Comparison of ENCODE assay signal across 2 cellular contexts in the genomic region with DNA sequence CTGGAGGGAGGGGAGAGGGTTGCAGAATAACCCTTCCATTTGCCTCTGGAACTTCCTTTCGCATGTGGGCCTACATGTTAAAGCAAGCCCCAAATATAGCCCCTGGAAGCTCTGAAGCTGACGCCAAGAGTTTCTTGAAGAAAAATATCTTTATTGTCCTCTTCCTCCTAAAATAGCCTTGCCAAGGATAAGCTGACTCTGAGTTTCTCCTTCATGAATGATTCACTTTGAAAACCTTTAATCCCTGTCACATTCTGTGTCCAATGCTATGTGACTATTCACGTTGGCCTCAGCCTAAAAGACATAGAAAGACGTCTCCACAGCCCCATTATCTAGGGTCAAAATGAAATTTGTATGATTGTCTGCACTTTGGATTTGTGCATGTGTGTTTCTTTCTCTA.
TF ChIP-seq lines count a peak whose summit lies in the region.

No MANE protein-coding gene starts in this region.

TF ChIP-seq in HCT116, 20 proteins besides CTCF, POLR2A, EP300 and RAD21:
- TF ChIP-seq FOSL1 (IDR thresholded peaks at IDR 0.05; ENCODE audit: low read depth) (peak; percentile 25; the same call in 1 of the 2 replicates), ZNF274 (IDR thresholded peaks at IDR 0.05; ENCODE audit: low read depth, low read length) (no peak), SIN3A (IDR thresholded peaks at IDR 0.05; ENCODE audit: low read depth) (0 out of 2 replicates have a peak, but pooled peaks have one; percentile 20), ZFX (IDR thresholded peaks at IDR 0.05) (no peak)
- TF ChIP-seq, protein P1, sequence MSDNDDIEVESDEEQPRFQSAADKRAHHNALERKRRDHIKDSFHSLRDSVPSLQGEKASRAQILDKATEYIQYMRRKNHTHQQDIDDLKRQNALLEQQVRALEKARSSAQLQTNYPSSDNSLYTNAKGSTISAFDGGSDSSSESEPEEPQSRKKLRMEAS (IDR thresholded peaks at IDR 0.05): no peak

TF ChIP-seq in K562, 482 proteins besides CTCF, POLR2A, EP300 and RAD21 (continues in another document):
- TF ChIP-seq ZNF175 (CRISPR knock-in tag; IDR thresholded peaks at IDR 0.05; ENCODE audit: low read depth): no peak
- TF ChIP-seq PML (IDR thresholded peaks at IDR 0.05; ENCODE audit: low read length): no peak
- no peak for TF ChIP-seq HEY1 (CRISPR knock-in tag; IDR thresholded peaks at IDR 0.05; ENCODE audit: borderline replicate concordance)
- TF ChIP-seq DMBX1 (CRISPR knock-in tag; IDR thresholded peaks at IDR 0.05; ENCODE audit: borderline replicate concordance): peak; percentile 35; the same call in 1 of the 2 replicates
- no peak for TF ChIP-seq ZNF212 (CRISPR knock-in tag; IDR thresholded peaks at IDR 0.05)
- TF ChIP-seq ATF1 (CRISPR knock-in tag; IDR thresholded peaks at IDR 0.05): no peak
- no peak for TF ChIP-seq ATF1 (tag; IDR thresholded peaks at IDR 0.05)
- TF ChIP-seq ARNT (IDR thresholded peaks at IDR 0.05): no peak
- no peak for TF ChIP-seq HMG20A (CRISPR knock-in tag; conservative IDR thresholded peaks at IDR 0.05)
- TF ChIP-seq CEBPB (tag; IDR thresholded peaks at IDR 0.05): no peak
- TF ChIP-seq ZNF551 (CRISPR knock-in tag; IDR thresholded peaks at IDR 0.05): no peak
- no peak for TF ChIP-seq KAT8 (IDR thresholded peaks at IDR 0.05; ENCODE audit: low read depth)
- TF ChIP-seq, protein P2, sequence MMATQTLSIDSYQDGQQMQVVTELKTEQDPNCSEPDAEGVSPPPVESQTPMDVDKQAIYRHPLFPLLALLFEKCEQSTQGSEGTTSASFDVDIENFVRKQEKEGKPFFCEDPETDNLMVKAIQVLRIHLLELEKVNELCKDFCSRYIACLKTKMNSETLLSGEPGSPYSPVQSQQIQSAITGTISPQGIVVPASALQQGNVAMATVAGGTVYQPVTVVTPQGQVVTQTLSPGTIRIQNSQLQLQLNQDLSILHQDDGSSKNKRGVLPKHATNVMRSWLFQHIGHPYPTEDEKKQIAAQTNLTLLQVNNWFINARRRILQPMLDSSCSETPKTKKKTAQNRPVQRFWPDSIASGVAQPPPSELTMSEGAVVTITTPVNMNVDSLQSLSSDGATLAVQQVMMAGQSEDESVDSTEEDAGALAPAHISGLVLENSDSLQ (IDR thresholded peaks at IDR 0.05): no peak
- no peak for TF ChIP-seq MECOM (CRISPR knock-in tag; IDR thresholded peaks at IDR 0.05)
- peak; percentile 37; the same call in 1 of the 2 replicates for TF ChIP-seq ZNF23 (CRISPR knock-in tag; IDR thresholded peaks at IDR 0.05)
- TF ChIP-seq ZFP1 (CRISPR knock-in tag; IDR thresholded peaks at IDR 0.05): 0 out of 2 replicates have a peak, but pooled peaks have one; percentile 53
- 0 out of 2 replicates have a peak, but pooled peaks have one; percentile 24 for TF ChIP-seq MEF2A (IDR thresholded peaks at IDR 0.05; ENCODE audit: control insufficient read depth, low read depth, low read length)
- no peak for TF ChIP-seq CAMTA2 (CRISPR knock-in tag; conservative IDR thresholded peaks at IDR 0.05)
- TF ChIP-seq, protein P3, sequence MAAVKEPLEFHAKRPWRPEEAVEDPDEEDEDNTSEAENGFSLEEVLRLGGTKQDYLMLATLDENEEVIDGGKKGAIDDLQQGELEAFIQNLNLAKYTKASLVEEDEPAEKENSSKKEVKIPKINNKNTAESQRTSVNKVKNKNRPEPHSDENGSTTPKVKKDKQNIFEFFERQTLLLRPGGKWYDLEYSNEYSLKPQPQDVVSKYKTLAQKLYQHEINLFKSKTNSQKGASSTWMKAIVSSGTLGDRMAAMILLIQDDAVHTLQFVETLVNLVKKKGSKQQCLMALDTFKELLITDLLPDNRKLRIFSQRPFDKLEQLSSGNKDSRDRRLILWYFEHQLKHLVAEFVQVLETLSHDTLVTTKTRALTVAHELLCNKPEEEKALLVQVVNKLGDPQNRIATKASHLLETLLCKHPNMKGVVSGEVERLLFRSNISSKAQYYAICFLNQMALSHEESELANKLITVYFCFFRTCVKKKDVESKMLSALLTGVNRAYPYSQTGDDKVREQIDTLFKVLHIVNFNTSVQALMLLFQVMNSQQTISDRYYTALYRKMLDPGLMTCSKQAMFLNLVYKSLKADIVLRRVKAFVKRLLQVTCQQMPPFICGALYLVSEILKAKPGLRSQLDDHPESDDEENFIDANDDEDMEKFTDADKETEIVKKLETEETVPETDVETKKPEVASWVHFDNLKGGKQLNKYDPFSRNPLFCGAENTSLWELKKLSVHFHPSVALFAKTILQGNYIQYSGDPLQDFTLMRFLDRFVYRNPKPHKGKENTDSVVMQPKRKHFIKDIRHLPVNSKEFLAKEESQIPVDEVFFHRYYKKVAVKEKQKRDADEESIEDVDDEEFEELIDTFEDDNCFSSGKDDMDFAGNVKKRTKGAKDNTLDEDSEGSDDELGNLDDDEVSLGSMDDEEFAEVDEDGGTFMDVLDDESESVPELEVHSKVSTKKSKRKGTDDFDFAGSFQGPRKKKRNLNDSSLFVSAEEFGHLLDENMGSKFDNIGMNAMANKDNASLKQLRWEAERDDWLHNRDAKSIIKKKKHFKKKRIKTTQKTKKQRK (IDR thresholded peaks at IDR 0.05; ENCODE audit: borderline replicate concordance, low read depth, low read length): no peak
- TF ChIP-seq PCBP1 (IDR thresholded peaks at IDR 0.05; ENCODE audit: low read depth, low read length, poor library complexity, severe bottlenecking): no peak
- no peak for TF ChIP-seq ZNF146 (CRISPR knock-in tag; IDR thresholded peaks at IDR 0.05; ENCODE audit: unreplicated experiment)
- TF ChIP-seq ZNF253 (CRISPR knock-in tag; conservative IDR thresholded peaks at IDR 0.05): no peak
- TF ChIP-seq, protein P4, sequence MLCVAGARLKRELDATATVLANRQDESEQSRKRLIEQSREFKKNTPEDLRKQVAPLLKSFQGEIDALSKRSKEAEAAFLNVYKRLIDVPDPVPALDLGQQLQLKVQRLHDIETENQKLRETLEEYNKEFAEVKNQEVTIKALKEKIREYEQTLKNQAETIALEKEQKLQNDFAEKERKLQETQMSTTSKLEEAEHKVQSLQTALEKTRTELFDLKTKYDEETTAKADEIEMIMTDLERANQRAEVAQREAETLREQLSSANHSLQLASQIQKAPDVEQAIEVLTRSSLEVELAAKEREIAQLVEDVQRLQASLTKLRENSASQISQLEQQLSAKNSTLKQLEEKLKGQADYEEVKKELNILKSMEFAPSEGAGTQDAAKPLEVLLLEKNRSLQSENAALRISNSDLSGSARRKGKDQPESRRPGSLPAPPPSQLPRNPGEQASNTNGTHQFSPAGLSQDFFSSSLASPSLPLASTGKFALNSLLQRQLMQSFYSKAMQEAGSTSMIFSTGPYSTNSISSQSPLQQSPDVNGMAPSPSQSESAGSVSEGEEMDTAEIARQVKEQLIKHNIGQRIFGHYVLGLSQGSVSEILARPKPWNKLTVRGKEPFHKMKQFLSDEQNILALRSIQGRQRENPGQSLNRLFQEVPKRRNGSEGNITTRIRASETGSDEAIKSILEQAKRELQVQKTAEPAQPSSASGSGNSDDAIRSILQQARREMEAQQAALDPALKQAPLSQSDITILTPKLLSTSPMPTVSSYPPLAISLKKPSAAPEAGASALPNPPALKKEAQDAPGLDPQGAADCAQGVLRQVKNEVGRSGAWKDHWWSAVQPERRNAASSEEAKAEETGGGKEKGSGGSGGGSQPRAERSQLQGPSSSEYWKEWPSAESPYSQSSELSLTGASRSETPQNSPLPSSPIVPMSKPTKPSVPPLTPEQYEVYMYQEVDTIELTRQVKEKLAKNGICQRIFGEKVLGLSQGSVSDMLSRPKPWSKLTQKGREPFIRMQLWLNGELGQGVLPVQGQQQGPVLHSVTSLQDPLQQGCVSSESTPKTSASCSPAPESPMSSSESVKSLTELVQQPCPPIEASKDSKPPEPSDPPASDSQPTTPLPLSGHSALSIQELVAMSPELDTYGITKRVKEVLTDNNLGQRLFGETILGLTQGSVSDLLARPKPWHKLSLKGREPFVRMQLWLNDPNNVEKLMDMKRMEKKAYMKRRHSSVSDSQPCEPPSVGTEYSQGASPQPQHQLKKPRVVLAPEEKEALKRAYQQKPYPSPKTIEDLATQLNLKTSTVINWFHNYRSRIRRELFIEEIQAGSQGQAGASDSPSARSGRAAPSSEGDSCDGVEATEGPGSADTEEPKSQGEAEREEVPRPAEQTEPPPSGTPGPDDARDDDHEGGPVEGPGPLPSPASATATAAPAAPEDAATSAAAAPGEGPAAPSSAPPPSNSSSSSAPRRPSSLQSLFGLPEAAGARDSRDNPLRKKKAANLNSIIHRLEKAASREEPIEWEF (CRISPR knock-in tag; IDR thresholded peaks at IDR 0.05): no peak
- TF ChIP-seq, protein P5, sequence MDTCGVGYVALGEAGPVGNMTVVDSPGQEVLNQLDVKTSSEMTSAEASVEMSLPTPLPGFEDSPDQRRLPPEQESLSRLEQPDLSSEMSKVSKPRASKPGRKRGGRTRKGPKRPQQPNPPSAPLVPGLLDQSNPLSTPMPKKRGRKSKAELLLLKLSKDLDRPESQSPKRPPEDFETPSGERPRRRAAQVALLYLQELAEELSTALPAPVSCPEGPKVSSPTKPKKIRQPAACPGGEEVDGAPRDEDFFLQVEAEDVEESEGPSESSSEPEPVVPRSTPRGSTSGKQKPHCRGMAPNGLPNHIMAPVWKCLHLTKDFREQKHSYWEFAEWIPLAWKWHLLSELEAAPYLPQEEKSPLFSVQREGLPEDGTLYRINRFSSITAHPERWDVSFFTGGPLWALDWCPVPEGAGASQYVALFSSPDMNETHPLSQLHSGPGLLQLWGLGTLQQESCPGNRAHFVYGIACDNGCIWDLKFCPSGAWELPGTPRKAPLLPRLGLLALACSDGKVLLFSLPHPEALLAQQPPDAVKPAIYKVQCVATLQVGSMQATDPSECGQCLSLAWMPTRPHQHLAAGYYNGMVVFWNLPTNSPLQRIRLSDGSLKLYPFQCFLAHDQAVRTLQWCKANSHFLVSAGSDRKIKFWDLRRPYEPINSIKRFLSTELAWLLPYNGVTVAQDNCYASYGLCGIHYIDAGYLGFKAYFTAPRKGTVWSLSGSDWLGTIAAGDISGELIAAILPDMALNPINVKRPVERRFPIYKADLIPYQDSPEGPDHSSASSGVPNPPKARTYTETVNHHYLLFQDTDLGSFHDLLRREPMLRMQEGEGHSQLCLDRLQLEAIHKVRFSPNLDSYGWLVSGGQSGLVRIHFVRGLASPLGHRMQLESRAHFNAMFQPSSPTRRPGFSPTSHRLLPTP (IDR thresholded peaks at IDR 0.05; ENCODE audit: borderline replicate concordance, extremely low read depth, insufficient read length): no peak
- TF ChIP-seq, protein P6, sequence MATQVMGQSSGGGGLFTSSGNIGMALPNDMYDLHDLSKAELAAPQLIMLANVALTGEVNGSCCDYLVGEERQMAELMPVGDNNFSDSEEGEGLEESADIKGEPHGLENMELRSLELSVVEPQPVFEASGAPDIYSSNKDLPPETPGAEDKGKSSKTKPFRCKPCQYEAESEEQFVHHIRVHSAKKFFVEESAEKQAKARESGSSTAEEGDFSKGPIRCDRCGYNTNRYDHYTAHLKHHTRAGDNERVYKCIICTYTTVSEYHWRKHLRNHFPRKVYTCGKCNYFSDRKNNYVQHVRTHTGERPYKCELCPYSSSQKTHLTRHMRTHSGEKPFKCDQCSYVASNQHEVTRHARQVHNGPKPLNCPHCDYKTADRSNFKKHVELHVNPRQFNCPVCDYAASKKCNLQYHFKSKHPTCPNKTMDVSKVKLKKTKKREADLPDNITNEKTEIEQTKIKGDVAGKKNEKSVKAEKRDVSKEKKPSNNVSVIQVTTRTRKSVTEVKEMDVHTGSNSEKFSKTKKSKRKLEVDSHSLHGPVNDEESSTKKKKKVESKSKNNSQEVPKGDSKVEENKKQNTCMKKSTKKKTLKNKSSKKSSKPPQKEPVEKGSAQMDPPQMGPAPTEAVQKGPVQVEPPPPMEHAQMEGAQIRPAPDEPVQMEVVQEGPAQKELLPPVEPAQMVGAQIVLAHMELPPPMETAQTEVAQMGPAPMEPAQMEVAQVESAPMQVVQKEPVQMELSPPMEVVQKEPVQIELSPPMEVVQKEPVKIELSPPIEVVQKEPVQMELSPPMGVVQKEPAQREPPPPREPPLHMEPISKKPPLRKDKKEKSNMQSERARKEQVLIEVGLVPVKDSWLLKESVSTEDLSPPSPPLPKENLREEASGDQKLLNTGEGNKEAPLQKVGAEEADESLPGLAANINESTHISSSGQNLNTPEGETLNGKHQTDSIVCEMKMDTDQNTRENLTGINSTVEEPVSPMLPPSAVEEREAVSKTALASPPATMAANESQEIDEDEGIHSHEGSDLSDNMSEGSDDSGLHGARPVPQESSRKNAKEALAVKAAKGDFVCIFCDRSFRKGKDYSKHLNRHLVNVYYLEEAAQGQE (CRISPR knock-in tag; IDR thresholded peaks at IDR 0.05; ENCODE audit: low read depth): no peak
- TF ChIP-seq POLR2B (IDR thresholded peaks at IDR 0.05; ENCODE audit: low read depth, partially characterized antibody): no peak
- TF ChIP-seq NCOA2 (IDR thresholded peaks at IDR 0.05; ENCODE audit: partially characterized antibody in 2 of 2): no peak
- no peak for TF ChIP-seq MCM3 (IDR thresholded peaks at IDR 0.05)
- TF ChIP-seq, protein P7, sequence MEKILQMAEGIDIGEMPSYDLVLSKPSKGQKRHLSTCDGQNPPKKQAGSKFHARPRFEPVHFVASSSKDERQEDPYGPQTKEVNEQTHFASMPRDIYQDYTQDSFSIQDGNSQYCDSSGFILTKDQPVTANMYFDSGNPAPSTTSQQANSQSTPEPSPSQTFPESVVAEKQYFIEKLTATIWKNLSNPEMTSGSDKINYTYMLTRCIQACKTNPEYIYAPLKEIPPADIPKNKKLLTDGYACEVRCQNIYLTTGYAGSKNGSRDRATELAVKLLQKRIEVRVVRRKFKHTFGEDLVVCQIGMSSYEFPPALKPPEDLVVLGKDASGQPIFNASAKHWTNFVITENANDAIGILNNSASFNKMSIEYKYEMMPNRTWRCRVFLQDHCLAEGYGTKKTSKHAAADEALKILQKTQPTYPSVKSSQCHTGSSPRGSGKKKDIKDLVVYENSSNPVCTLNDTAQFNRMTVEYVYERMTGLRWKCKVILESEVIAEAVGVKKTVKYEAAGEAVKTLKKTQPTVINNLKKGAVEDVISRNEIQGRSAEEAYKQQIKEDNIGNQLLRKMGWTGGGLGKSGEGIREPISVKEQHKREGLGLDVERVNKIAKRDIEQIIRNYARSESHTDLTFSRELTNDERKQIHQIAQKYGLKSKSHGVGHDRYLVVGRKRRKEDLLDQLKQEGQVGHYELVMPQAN (IDR thresholded peaks at IDR 0.05; ENCODE audit: borderline replicate concordance): no peak
- TF ChIP-seq NFE2L1 (tag; IDR thresholded peaks at IDR 0.05; ENCODE audit: borderline replicate concordance, low read depth): no peak
- TF ChIP-seq, protein P8, sequence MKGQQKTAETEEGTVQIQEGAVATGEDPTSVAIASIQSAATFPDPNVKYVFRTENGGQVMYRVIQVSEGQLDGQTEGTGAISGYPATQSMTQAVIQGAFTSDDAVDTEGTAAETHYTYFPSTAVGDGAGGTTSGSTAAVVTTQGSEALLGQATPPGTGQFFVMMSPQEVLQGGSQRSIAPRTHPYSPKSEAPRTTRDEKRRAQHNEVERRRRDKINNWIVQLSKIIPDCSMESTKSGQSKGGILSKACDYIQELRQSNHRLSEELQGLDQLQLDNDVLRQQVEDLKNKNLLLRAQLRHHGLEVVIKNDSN (CRISPR knock-in tag; IDR thresholded peaks at IDR 0.05): no peak
- TF ChIP-seq, protein P9, sequence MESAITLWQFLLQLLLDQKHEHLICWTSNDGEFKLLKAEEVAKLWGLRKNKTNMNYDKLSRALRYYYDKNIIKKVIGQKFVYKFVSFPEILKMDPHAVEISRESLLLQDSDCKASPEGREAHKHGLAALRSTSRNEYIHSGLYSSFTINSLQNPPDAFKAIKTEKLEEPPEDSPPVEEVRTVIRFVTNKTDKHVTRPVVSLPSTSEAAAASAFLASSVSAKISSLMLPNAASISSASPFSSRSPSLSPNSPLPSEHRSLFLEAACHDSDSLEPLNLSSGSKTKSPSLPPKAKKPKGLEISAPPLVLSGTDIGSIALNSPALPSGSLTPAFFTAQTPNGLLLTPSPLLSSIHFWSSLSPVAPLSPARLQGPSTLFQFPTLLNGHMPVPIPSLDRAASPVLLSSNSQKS (CRISPR knock-in tag; IDR thresholded peaks at IDR 0.05): 0 out of 2 replicates have a peak, but pooled peaks have one; percentile 51
- TF ChIP-seq SNRNP70 (optimal IDR thresholded peaks at IDR 0.05; ENCODE audit: low read depth, low read length): no peak
- TF ChIP-seq RBBP5 (IDR thresholded peaks at IDR 0.05; ENCODE audit: borderline replicate concordance, insufficient read depth, low read length, poor library complexity, severe bottlenecking): no peak
